ENCODE assay signal across 8 cellular contexts in genomic region chr6:142474446-142475289, GRCh38.
DNase-seq lines count a peak whose midpoint lies in the region; ATAC-seq and TF ChIP-seq lines count a peak whose summit lies in the region.

No MANE protein-coding gene starts in this region.

- peak overlapping the region; percentile 32 for H3K27ac Mint-ChIP-seq in mesothelial cell of epicardium

- ATAC-seq in GM18511 (IDR thresholded peaks at IDR 0.05; ENCODE audit: unreplicated experiment) (peak; percentile 68), GM21723 (IDR thresholded peaks at IDR 0.05; ENCODE audit: unreplicated experiment) (no peak)

- peak overlapping the region; percentile 51 for H3K4me3 Mint-ChIP-seq in mesothelial cell of epicardium

- peaks cover 2% of the 10 kb centered on the region for H3K27me3 Mint-ChIP-seq in mesothelial cell of epicardium (ENCODE audit: low read depth)

- H3K36me3 Mint-ChIP-seq in mesothelial cell of epicardium = no peaks in the 10 kb centered on the region

- H3K36me3 ChIP-seq in HUES48 (ENCODE audit: control insufficient read depth, insufficient read depth, low read length) = no peaks in the 10 kb centered on the region

- H3K9ac ChIP-seq in HUES48 (ENCODE audit: low read depth, low read length) = no peak overlapping the region

- H3K4me3 ChIP-seq in HUES48 (ENCODE audit: low read depth, low read length) = peak overlapping the region; percentile 30; the same call in 1 of the 2 replicates

- no peaks in the 10 kb centered on the region for H3K4me1 Mint-ChIP-seq in mesothelial cell of epicardium

- H3K4me1 ChIP-seq in HUES48 (ENCODE audit: control insufficient read depth, insufficient read depth, low read length) = peaks cover 5% of the 10 kb centered on the region; the same call in 1 of the 2 replicates

- peak; percentile 79 for DNase-seq in OCI-M1 (lab: John Stamatoyannopoulos, UW)
- peak; percentile 26 to 65 for DNase-seq in dermis microvascular lymphatic vessel endothelial cell (ENCODE audit: low read depth in 2 of 2)
- DNase-seq in mesothelial cell of epicardium (ENCODE audit: low spot score in 2 of 2, unreplicated experiment in 2 of 2) = peak; percentile 21 to 53
- no peak for DNase-seq in GOT3 (lab: John Stamatoyannopoulos, UW)

- peaks cover 10% of the 10 kb centered on the region for H3K9me3 Mint-ChIP-seq in mesothelial cell of epicardium

- H3K9me3 ChIP-seq in HUES48 (ENCODE audit: control insufficient read depth, insufficient read depth, low read length) = no peaks in the 10 kb centered on the region

- H3K27ac ChIP-seq in C4-2B = peak overlapping the region; percentile 4; the same call in 1 of the 2 replicates
- peak overlapping the region; percentile 24 for H3K27ac ChIP-seq in HUES48 (ENCODE audit: low read depth, low read length)

- peak; percentile 91 for TF ChIP-seq CTCF in C4-2B (conservative IDR thresholded peaks at IDR 0.05)
- TF ChIP-seq CTCF in mesothelial cell of epicardium (IDR thresholded peaks at IDR 0.05; ENCODE audit: unreplicated experiment) = peak; percentile 93

- no peaks in the 10 kb centered on the region for H3K27me3 ChIP-seq in HUES48 (ENCODE audit: control insufficient read depth, insufficient read depth, low read length)
